In the genomic region with DNA sequence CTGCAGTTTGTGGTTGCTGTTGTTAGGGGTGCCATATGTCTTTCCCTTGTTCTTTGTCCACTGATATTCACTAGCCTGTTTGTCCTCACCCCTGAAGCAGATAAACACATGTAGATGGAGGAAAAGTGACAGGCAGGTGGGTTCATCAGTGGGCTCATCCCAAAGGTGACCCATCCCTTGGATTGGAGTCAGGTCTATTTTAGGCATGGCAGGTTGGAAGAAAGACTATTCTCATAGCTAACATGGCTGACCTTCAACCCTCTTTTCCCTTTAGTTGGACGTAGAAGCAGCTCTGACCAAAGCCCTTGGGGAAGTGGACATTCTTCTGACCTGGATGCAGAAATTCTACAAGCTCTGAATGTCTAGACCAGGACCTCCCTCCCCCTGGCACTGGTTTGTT, we compare ENCODE assay signal across 18 cellular contexts. TPM values are rescaled to one million over a fixed set of nuclear protein-coding genes. Genes with fewer than 3 reads are reported as not detected.
A peak's percentile ranks its signal among the peaks of the same experiment; 100 is the strongest.
DNase-seq lines count a peak whose midpoint lies in the region; ATAC-seq and TF ChIP-seq lines count a peak whose summit lies in the region.
"Had no signal": no experiment of that assay in that cellular context is flagged by ENCODE, and none has a peak within 500 bp of the region (broad histone marks: within the 10 kb centered on the region; RNA-seq: fewer than 3 reads in every experiment).

No MANE protein-coding gene starts in this region.

- peak overlapping the region; percentile 54 for H2BK20ac ChIP-seq in IMR-90 (ENCODE audit: low read depth, low read length)

- 0 out of 2 replicates have a peak overlapping the region, but pooled peaks have one; percentile 57 for H3K14ac ChIP-seq in IMR-90 (replicated peaks; ENCODE audit: low read depth, low read length)

- H2BK120ac ChIP-seq in IMR-90 (ENCODE audit: low read depth, low read length) = peak overlapping the region; percentile 47; the same call in 1 of the 2 replicates

- CTCF ChIA-PET in IMR-90 (lab: Yijun Ruan, JAX) = no interaction called here

- H4K8ac ChIP-seq in IMR-90 (ENCODE audit: low read depth in 2 of 2, low read length in 2 of 2) = no peak overlapping the region

- H3K9me3 Mint-ChIP-seq in natural killer cell = no peaks in the 10 kb centered on the region
- no peaks in the 10 kb centered on the region for H3K9me3 Mint-ChIP-seq in natural killer cell treated with Interleukin-12 subunit alpha and Interleukin-12 subunit beta and Interleukin-15 and Interleukin-18, amount 100 ng/mL, for 72 hours
- H3K9me3 Mint-ChIP-seq in effector memory CD8-positive, alpha-beta T cell = no peaks in the 10 kb centered on the region

- H2BK15ac ChIP-seq in IMR-90 (ENCODE audit: low read depth, low read length) = 0 out of 3 replicates have a peak overlapping the region, but pooled peaks have one; percentile 57

- H3K4me2 ChIP-seq in IMR-90 (ENCODE audit: low read depth, low read length) = no peak overlapping the region

- peaks cover 0 to 19% of the 10 kb centered on the region in 2 experiments; a peak in 2 of 4 replicates for H3K79me1 ChIP-seq in IMR-90 (ENCODE audit: low read depth in 1 of 2, low read length in 2 of 2)

- peaks cover 30 to 55% of the 10 kb centered on the region in 2 donors for H3K4me1 Mint-ChIP-seq in natural killer cell
- peaks cover 21 to 24% of the 10 kb centered on the region in 2 donors for H3K4me1 Mint-ChIP-seq in natural killer cell treated with Interleukin-12 subunit alpha and Interleukin-12 subunit beta and Interleukin-15 and Interleukin-18, amount 100 ng/mL, for 72 hours (ENCODE audit: low read depth in 2 of 2)
- peaks cover 28 to 42% of the 10 kb centered on the region in 2 donors for H3K4me1 Mint-ChIP-seq in effector memory CD8-positive, alpha-beta T cell (ENCODE audit: low read depth in 2 of 2)

- H3K4me1 ChIP-seq in IMR-90 (ENCODE audit: control insufficient read depth, insufficient read depth, low read length) = peaks cover 17% of the 10 kb centered on the region
- H3K4me1 ChIP-seq in left lung = no peaks in the 10 kb centered on the region

- peaks cover 18% of the 10 kb centered on the region for H3K36me3 Mint-ChIP-seq in natural killer cell
- no peaks in the 10 kb centered on the region for H3K36me3 Mint-ChIP-seq in natural killer cell treated with Interleukin-12 subunit alpha and Interleukin-12 subunit beta and Interleukin-15 and Interleukin-18, amount 100 ng/mL, for 72 hours
- peaks cover 44% of the 10 kb centered on the region for H3K36me3 Mint-ChIP-seq in effector memory CD8-positive, alpha-beta T cell (ENCODE audit: insufficient read depth)

- no peak overlapping the region for H3K23ac ChIP-seq in IMR-90 (ENCODE audit: low read depth, low read length)

- H3K4ac ChIP-seq in IMR-90 (ENCODE audit: low read depth, low read length) = peak overlapping the region; percentile 44

- H3K9me1 ChIP-seq in IMR-90 (ENCODE audit: insufficient read depth, low read length) = peaks cover 22% of the 10 kb centered on the region

- H3K27ac Mint-ChIP-seq in natural killer cell = peak overlapping the region; percentile 46 to 76
- H3K27ac Mint-ChIP-seq in natural killer cell treated with Interleukin-12 subunit alpha and Interleukin-12 subunit beta and Interleukin-15 and Interleukin-18, amount 100 ng/mL, for 72 hours = no peak overlapping the region
- H3K27ac Mint-ChIP-seq in effector memory CD8-positive, alpha-beta T cell = peak overlapping the region; percentile 44 to 66

- BruUV-seq in IMR-90 (replicated peaks; lab: Mats Ljungman, UMichigan) = no TSS peak

- no peak overlapping the region for H4K5ac ChIP-seq in IMR-90 (ENCODE audit: low read depth, low read length)

- H3K4me3 ChIP-seq in IMR-90 (ENCODE audit: insufficient read depth, low read depth, low read length) (no peak overlapping the region), left lung (no peak overlapping the region)

- ATAC-seq in natural killer cell (no peak), IMR-90 (ENCODE audit: low read depth) (no peak), left lung (no peak), GM19395 (IDR thresholded peaks at IDR 0.05; ENCODE audit: unreplicated experiment) (no peak)
- ATAC-seq in natural killer cell treated with Interleukin-12 subunit alpha and Interleukin-12 subunit beta and Interleukin-15 and Interleukin-18, amount 100 ng/mL, for 72 hours = no peak
- no peak for ATAC-seq in effector memory CD8-positive, alpha-beta T cell (replicated peaks)

- H3K27me3 Mint-ChIP-seq in natural killer cell (ENCODE audit: low read depth in 2 of 2) = no peaks in the 10 kb centered on the region
- no peaks in the 10 kb centered on the region for H3K27me3 Mint-ChIP-seq in natural killer cell treated with Interleukin-12 subunit alpha and Interleukin-12 subunit beta and Interleukin-15 and Interleukin-18, amount 100 ng/mL, for 72 hours
- H3K27me3 Mint-ChIP-seq in effector memory CD8-positive, alpha-beta T cell = no peaks in the 10 kb centered on the region

- H3K27me3 ChIP-seq in IMR-90 (ENCODE audit: control insufficient read depth, insufficient read depth, low read length) = no peaks in the 10 kb centered on the region
- peaks cover 0 to 6% of the 10 kb centered on the region in 2 donors for H3K27me3 ChIP-seq in left lung

- in situ Hi-C loops in IMR-90 (cut with MboI; ENCODE audit: low sequenced_read_pairs) = no loop called here

- H3K4me3 Mint-ChIP-seq in natural killer cell = no peak overlapping the region
- H3K4me3 Mint-ChIP-seq in natural killer cell treated with Interleukin-12 subunit alpha and Interleukin-12 subunit beta and Interleukin-15 and Interleukin-18, amount 100 ng/mL, for 72 hours = no peak overlapping the region
- no peak overlapping the region for H3K4me3 Mint-ChIP-seq in effector memory CD8-positive, alpha-beta T cell

- H3K56ac ChIP-seq in IMR-90 (ENCODE audit: extremely low read depth, insufficient read depth, low read length) = no peak overlapping the region

- no peak overlapping the region for H2AFZ ChIP-seq in IMR-90 (replicated peaks; ENCODE audit: low read length, poor library complexity)

- TF ChIP-seq RAD21 in IMR-90 (IDR thresholded peaks at IDR 0.05; ENCODE audit: low read length) = no peak

- dilution Hi-C loops in IMR-90 (cut with HindIII; ENCODE audit: low sequenced_read_pairs, unreplicated experiment) = no loop called here

- H3K9ac ChIP-seq in IMR-90 (ENCODE audit: low read depth, low read length) = no peak overlapping the region

- WGBS in IMR-90 (ENCODE audit: extremely low coverage in 2 of 2, insufficient read length in 1 of 2), 2 experiments = 100% methylated on average over 1 of the region's 1 CpG; no CpG with 5 or more reads in 1 of the 2 experiments

- intact Hi-C loops in natural killer cell (cut with micrococcal nuclease) (no loop called here), IMR-90 (cut with micrococcal nuclease) (no loop called here), left lung (cut with DNase I) (no loop called here)

- POLR2A ChIA-PET in IMR-90 (lab: Charles Lee; ENCODE audit: unreplicated experiment) = no interaction called here

- H3K27ac ChIP-seq in IMR-90 (ENCODE audit: insufficient read depth, low read length) (no peak overlapping the region), left lung (no peak overlapping the region)
- H3K27ac ChIP-seq: RWPE1 had no signal

- H2AK5ac ChIP-seq in IMR-90 (ENCODE audit: low read depth, low read length) = peak overlapping the region; percentile 83

- no peak for TF ChIP-seq POLR2A in IMR-90 (IDR thresholded peaks at IDR 0.05; ENCODE audit: low read depth, low read length)

- no peaks in the 10 kb centered on the region for H3K36me3 ChIP-seq in IMR-90 (ENCODE audit: control insufficient read depth, insufficient read depth, low read length)
- H3K36me3 ChIP-seq in left lung = no peaks in the 10 kb centered on the region

- no peak overlapping the region for H2AK9ac ChIP-seq in IMR-90 (replicated peaks; ENCODE audit: low read depth, low read length, poor library complexity)

- H3K9me3 ChIP-seq in IMR-90 (ENCODE audit: control insufficient read depth, insufficient read depth, low read length) = no peaks in the 10 kb centered on the region
- no peaks in the 10 kb centered on the region for H3K9me3 ChIP-seq in left lung

- DNase-seq in natural killer cell (no peak), IMR-90 (no peak), left lung (no peak)
- no peak for DNase-seq in natural killer cell treated with Interleukin-12 subunit alpha and Interleukin-12 subunit beta and Interleukin-15 and Interleukin-18, amount 100 ng/mL, for 72 hours (ENCODE audit: low spot score)
- DNase-seq in effector memory CD8-positive, alpha-beta T cell = no peak
- DNase-seq in stimulated activated CD8-positive, alpha-beta memory T cell treated with anti-CD3 and anti-CD28 coated beads, Interleukin-4, amount 100 ng/mL, for 48 hours = no peak
- DNase-seq: AML-193, DMS79, GOT3, KBM-7, NCI-H1417 treated with DMSO at 0.1 percent for 48 hours, NCI-H1930, NCI-H2171, NCI-H446 treated with DMSO at 0.1 percent for 48 hours, OCI-M1 had no signal

- no peak for TF ChIP-seq CTCF in natural killer cell (IDR thresholded peaks at IDR 0.05)
- TF ChIP-seq CTCF in IMR-90 (conservative IDR thresholded peaks at IDR 0.05; ENCODE audit: low read depth, low read length) = no peak
- TF ChIP-seq CTCF in left lung (IDR thresholded peaks at IDR 0.05) = no peak

- H4K20me1 ChIP-seq in IMR-90 (ENCODE audit: insufficient read depth, low read length) = no peaks in the 10 kb centered on the region

- H2BK5ac ChIP-seq in IMR-90 (ENCODE audit: low read depth, low read length, poor library complexity, severe bottlenecking) = no peak overlapping the region

- H4K91ac ChIP-seq in IMR-90 (ENCODE audit: insufficient read depth, low read depth, low read length) = no peak overlapping the region

- H3K18ac ChIP-seq in IMR-90 (ENCODE audit: low read depth, low read length) = no peak overlapping the region

RNA-seq across cellular contexts. Expression of gene IL24, which starts 5.5 kb away (rescaled TPM):
- not detected for total RNA-seq in natural killer cell
- total RNA-seq in natural killer cell treated with Interleukin-12 subunit alpha and Interleukin-12 subunit beta and Interleukin-15 and Interleukin-18, amount 100 ng/mL, for 72 hours = not detected
- under 0.01 and 0.18 TPM in 2 replicates for total RNA-seq in IMR-90 (2012; rRNA removed)
- 0.12 and 0.22 TPM in 2 replicates for polyA plus RNA-seq in IMR-90 (2012; rRNA removed)
- 0.04 TPM in 1 of 2 replicates, not detected in the other for polyA plus RNA-seq in IMR-90 (2012; cell fraction: cytosol; rRNA removed)
- polyA plus RNA-seq in IMR-90 (2012; cell fraction: nucleus; rRNA removed; ENCODE audit: low replicate concordance) = 0.05 and 0.34 TPM in 2 replicates
- total RNA-seq in left lung = under 1 TPM in 1 of 2 donors, not detected in 1; 0.34 TPM

RNA-seq across cellular contexts. Expression of gene FCMR, which starts 19.0 kb away (rescaled TPM):
- total RNA-seq in natural killer cell (100 to 1,000 TPM; 157 to 178 (median 177) TPM), IMR-90 (2012; rRNA removed) (not detected in 2 replicates), left lung (1 to 10 TPM; 2.7 to 6.7 TPM)
- total RNA-seq in natural killer cell treated with Interleukin-12 subunit alpha and Interleukin-12 subunit beta and Interleukin-15 and Interleukin-18, amount 100 ng/mL, for 72 hours = 1 to 10 TPM; 4.1 to 6.8 TPM
- polyA plus RNA-seq in IMR-90 (2012; rRNA removed) = 0.09 and 0.29 TPM in 2 replicates
- polyA plus RNA-seq in IMR-90 (2012; cell fraction: cytosol; rRNA removed) = 0.41 and 0.58 TPM in 2 replicates
- 0.17 TPM in 1 of 2 replicates, not detected in the other for polyA plus RNA-seq in IMR-90 (2012; cell fraction: nucleus; rRNA removed; ENCODE audit: low replicate concordance)

RNA-seq across cellular contexts. Expression of gene IL20, which starts 37.3 kb away (rescaled TPM):
- not detected for total RNA-seq in natural killer cell
- not detected for total RNA-seq in natural killer cell treated with Interleukin-12 subunit alpha and Interleukin-12 subunit beta and Interleukin-15 and Interleukin-18, amount 100 ng/mL, for 72 hours
- not detected in 2 replicates for total RNA-seq in IMR-90 (2012; rRNA removed)
- polyA plus RNA-seq in IMR-90 (2012; rRNA removed) = not detected in 2 replicates
- not detected in 2 replicates for polyA plus RNA-seq in IMR-90 (2012; cell fraction: cytosol; rRNA removed)
- polyA plus RNA-seq in IMR-90 (2012; cell fraction: nucleus; rRNA removed; ENCODE audit: low replicate concordance) = 0.11 TPM in 1 of 2 replicates, not detected in the other
- not detected for total RNA-seq in left lung
- total RNA-seq: SK-MEL-5 had no signal

RNA-seq across cellular contexts. Expression of gene PIGR, which starts 43.6 kb away (rescaled TPM):
- total RNA-seq in natural killer cell = under 1 TPM in 1 of 3 donors, not detected in 2; 0.38 TPM
- total RNA-seq in natural killer cell treated with Interleukin-12 subunit alpha and Interleukin-12 subunit beta and Interleukin-15 and Interleukin-18, amount 100 ng/mL, for 72 hours = under 1 TPM in 1 of 2 donors, not detected in 1; 0.08 TPM
- total RNA-seq in IMR-90 (2012; rRNA removed) = not detected in 2 replicates
- polyA plus RNA-seq in IMR-90 (2012; rRNA removed) = not detected in 2 replicates
- not detected in 2 replicates for polyA plus RNA-seq in IMR-90 (2012; cell fraction: cytosol; rRNA removed)
- not detected in 2 replicates for polyA plus RNA-seq in IMR-90 (2012; cell fraction: nucleus; rRNA removed; ENCODE audit: low replicate concordance)
- total RNA-seq in left lung = 100 to 1,000 TPM; 128 to 587 TPM
- total RNA-seq: SK-MEL-5 had no signal

Comparison
In these comparisons a context has a peak if more than half of its experiments do, and no peak if none do; other contexts are left out.
1. H3K27ac Mint-ChIP-seq: peak in natural killer cell (2 of 2) and effector memory CD8-positive, alpha-beta T cell (2 of 2); none in natural killer cell treated with Interleukin-12 subunit alpha and Interleukin-12 subunit beta and Interleukin-15 and Interleukin-18, amount 100 ng/mL, for 72 hours (0 of 2).
2. RNA of gene FCMR, which starts 19.0 kb away (total RNA-seq): 157 to 178 TPM in natural killer cell; 4.1 to 6.8 TPM in natural killer cell treated with Interleukin-12 subunit alpha and Interleukin-12 subunit beta and Interleukin-15 and Interleukin-18, amount 100 ng/mL, for 72 hours, 2.7 to 6.7 TPM in left lung and not detected in IMR-90; every median in the first group is over 10 times any median in the second.